ENCODE assay signal across 2 cellular contexts in genomic region chr9:99144966-99145365, GRCh38.
TF ChIP-seq lines count a peak whose summit lies in the region.

No MANE protein-coding gene starts in this region.

TF ChIP-seq in HepG2, 621 proteins besides CTCF, POLR2A, EP300 and RAD21:
- TF ChIP-seq TBL1XR1 (IDR thresholded peaks at IDR 0.05; ENCODE audit: borderline replicate concordance, low read length, partially characterized antibody) = no peak
- peak; percentile 76 for TF ChIP-seq ZKSCAN1 (IDR thresholded peaks at IDR 0.05; ENCODE audit: low read length)

TF ChIP-seq in K562, 482 proteins besides CTCF, POLR2A, EP300 and RAD21:
- TF ChIP-seq ZKSCAN1 (IDR thresholded peaks at IDR 0.05; ENCODE audit: low read depth, low read length) (peak; percentile 92), YBX1 (IDR thresholded peaks at IDR 0.05) (no peak), SP1 (CRISPR knock-in tag; IDR thresholded peaks at IDR 0.05) (no peak), PHF21A (IDR thresholded peaks at IDR 0.05; ENCODE audit: borderline replicate concordance, low read depth) (no peak), HLTF (IDR thresholded peaks at IDR 0.05) (no peak)
